In genomic region chr22:24156915-24157782, GRCh38 we compare ENCODE assay signal across 8 cellular contexts. TPM values are rescaled to one million over a fixed set of nuclear protein-coding genes. Genes with fewer than 3 reads are reported as not detected.
DNase-seq lines count a peak whose midpoint lies in the region; ATAC-seq, FAIRE-seq and TF ChIP-seq lines count a peak whose summit lies in the region.

No MANE protein-coding gene starts in this region.

- no peak overlapping the region for H3K27ac ChIP-seq in endothelial cell of umbilical vein (ENCODE audit: insufficient read depth, low read depth, low read length)

- H3K9ac ChIP-seq in endothelial cell of umbilical vein (replicated peaks; ENCODE audit: extremely low read depth, insufficient read depth, low read length) = no peak overlapping the region

- peak; percentile 69 for FAIRE-seq in endothelial cell of umbilical vein (lab: Jason Lieb, UNC)

- no peaks in the 10 kb centered on the region for H3K9me3 ChIP-seq in endothelial cell of umbilical vein (replicated peaks; ENCODE audit: control insufficient read depth, insufficient read depth, low read length)
- H3K9me3 ChIP-seq in mucosa of descending colon = no peaks in the 10 kb centered on the region

- POLR2A ChIA-PET in endothelial cell of umbilical vein (lab: Charles Lee) = no interaction called here

- CTCF ChIA-PET in endothelial cell of umbilical vein (lab: Charles Lee) = interaction anchor here (0.7 to 4.8 kb wide), 27 partner anchors 9 to 295 kb away, joined by 3 to 40 read pairs (median 8); partner anchors contain the start of gene SUSD2

- H3K79me2 ChIP-seq in endothelial cell of umbilical vein (ENCODE audit: control insufficient read depth, insufficient read depth, low read length) = peaks cover 4% of the 10 kb centered on the region

- peak; percentile 89 to 97 for TF ChIP-seq CTCF in endothelial cell of umbilical vein (IDR thresholded peaks at IDR 0.05; ENCODE audit: extremely low read depth in 1 of 2, insufficient read depth in 1 of 2, low read depth in 1 of 2, low read length in 2 of 2)
- peak; percentile 86 for TF ChIP-seq CTCF in mucosa of descending colon (IDR thresholded peaks at IDR 0.05)

- H3K4me3 ChIP-seq in endothelial cell of umbilical vein (replicated peaks in 1 of 3; ENCODE audit: insufficient read depth in 1 of 3, low read depth in 1 of 3, low read length in 3 of 3) (peak overlapping the region; percentile 53 to 91 (median 76)), mucosa of descending colon (no peak overlapping the region)

- H4K20me1 ChIP-seq in endothelial cell of umbilical vein (replicated peaks; ENCODE audit: control insufficient read depth, extremely low read depth, insufficient read depth, low read length) = no peaks in the 10 kb centered on the region

- H3K27me3 ChIP-seq in endothelial cell of umbilical vein (ENCODE audit: control insufficient read depth in 2 of 2, insufficient read depth in 2 of 2, low read length in 2 of 2) = no peaks in the 10 kb centered on the region

- peak overlapping the region; percentile 17 for H2AFZ ChIP-seq in endothelial cell of umbilical vein (ENCODE audit: low read depth, low read length)

- peak; percentile 96 for DNase-seq in COLO668 (lab: John Stamatoyannopoulos, UW; ENCODE audit: unreplicated experiment)
- peak; percentile 85 for DNase-seq in NOMO-1 treated with dmso at 0.1 percent for 144 hours (lab: John Stamatoyannopoulos, UW; ENCODE audit: unreplicated experiment)
- DNase-seq in activated CD8-positive, alpha-beta memory T cell treated with anti-CD3 and anti-CD28 coated beads, Interleukin-2, amount 50 U/mL, for 24 hours (ENCODE audit: extremely low read depth) = peak; percentile 47
- peak; percentile 75 for DNase-seq in endothelial cell of umbilical vein (ENCODE audit: low read depth, low spot score)
- peak; percentile 89 to 96 (median 92) for DNase-seq in mucosa of descending colon
- peak; percentile 75 to 77 for DNase-seq in stimulated activated CD8-positive, alpha-beta memory T cell treated with anti-CD3 and anti-CD28 coated beads, Interleukin-4, amount 100 ng/mL, for 1 hour (ENCODE audit: low read depth in 2 of 2, low spot score in 1 of 2)

- TF ChIP-seq POLR2A in endothelial cell of umbilical vein (IDR thresholded peaks at IDR 0.05; ENCODE audit: low read depth, low read length) = no peak

- peak overlapping the region; percentile 71 for H3K4me2 ChIP-seq in endothelial cell of umbilical vein (ENCODE audit: insufficient read depth, low read length)

- intact Hi-C loops in endothelial cell of umbilical vein (cut with micrococcal nuclease) (loop anchor here (1.0 to 5.0 kb wide), 3 partner anchors 18 to 145 kb away; partner anchors contain the start of gene CABIN1), mucosa of descending colon (cut with DNase I, micrococcal nuclease) (no loop called here)

- no peaks in the 10 kb centered on the region for H3K36me3 ChIP-seq in endothelial cell of umbilical vein (ENCODE audit: control insufficient read depth in 2 of 2, extremely low read depth in 1 of 2, insufficient read depth in 2 of 2, low read length in 2 of 2)
- H3K36me3 ChIP-seq in mucosa of descending colon (ENCODE audit: low read depth) = no peaks in the 10 kb centered on the region

- ATAC-seq in GM19452 (IDR thresholded peaks at IDR 0.05; ENCODE audit: unreplicated experiment) = peak; percentile 71
- peak; percentile 42 for ATAC-seq in HG03575 (IDR thresholded peaks at IDR 0.05; ENCODE audit: extremely low read depth, insufficient number of reproducible peaks, low FRiP score, unreplicated experiment)
- ATAC-seq in mucosa of descending colon = peak; percentile 87

- H3K4me1 ChIP-seq in endothelial cell of umbilical vein (ENCODE audit: control insufficient read depth, extremely low read depth, insufficient read depth, low read length) (peaks cover 13% of the 10 kb centered on the region), mucosa of descending colon (ENCODE audit: low read depth) (peaks cover 18% of the 10 kb centered on the region)

- BruUV-seq in endothelial cell of umbilical vein (replicated peaks; lab: Mats Ljungman, UMichigan) = no TSS peak

- dilution Hi-C loops in endothelial cell of umbilical vein (cut with MboI; ENCODE audit: extremely low pct_ligation_motif_present, low sequenced_read_pairs) = no loop called here

- H3K9me1 ChIP-seq in endothelial cell of umbilical vein (replicated peaks; ENCODE audit: control insufficient read depth, extremely low read depth, insufficient read depth, low read length) = no peaks in the 10 kb centered on the region

TF ChIP-seq in endothelial cell of umbilical vein, 7 proteins besides CTCF, POLR2A, EP300 and RAD21:
- TF ChIP-seq GATA2 (IDR thresholded peaks at IDR 0.05; ENCODE audit: insufficient read depth, insufficient read length, low read depth, low read length) = no peak
- TF ChIP-seq MYC (IDR thresholded peaks at IDR 0.05; ENCODE audit: low read depth, low read length) = no peak
- no peak for TF ChIP-seq POLR2AphosphoS5 (IDR thresholded peaks at IDR 0.05; ENCODE audit: insufficient read depth, low read depth, low read length)
- no peak for TF ChIP-seq EZH2 (IDR thresholded peaks at IDR 0.05; ENCODE audit: borderline replicate concordance, low read depth, low read length, severe bottlenecking)
- TF ChIP-seq MAX (IDR thresholded peaks at IDR 0.05; ENCODE audit: insufficient read depth, insufficient read length) = no peak
- TF ChIP-seq JUN (IDR thresholded peaks at IDR 0.05; ENCODE audit: borderline replicate concordance, insufficient read depth, insufficient read length, low read depth) = no peak
- TF ChIP-seq FOS (IDR thresholded peaks at IDR 0.05; ENCODE audit: borderline replicate concordance, insufficient read depth, low read length) = no peak

RNA-seq across cellular contexts. Expression of gene SUSD2, which starts 24.1 kb away (rescaled TPM):
- 0.18 and 0.27 TPM in 2 replicates for total RNA-seq in endothelial cell of umbilical vein
- polyA plus RNA-seq in endothelial cell of umbilical vein = 0.26 and 0.35 TPM in 2 replicates
- polyA plus RNA-seq in endothelial cell of umbilical vein (2011; cell fraction: cytosol; rRNA removed) = 0.10 and 0.14 TPM in 2 replicates
- 1.0 and 1.3 TPM in 2 replicates for polyA plus RNA-seq in endothelial cell of umbilical vein (2011; cell fraction: nucleus; rRNA removed)
- 0.33 and 0.41 TPM in 2 replicates for polyA plus RNA-seq in endothelial cell of umbilical vein (2012)
- 0.07 and 0.21 TPM in 2 replicates for polyA minus RNA-seq in endothelial cell of umbilical vein
- polyA minus RNA-seq in endothelial cell of umbilical vein (2011; cell fraction: cytosol; rRNA and poly(A)+ RNA removed) = 0.31 TPM
- 1.2 and 1.7 TPM in 2 replicates for polyA minus RNA-seq in endothelial cell of umbilical vein (2011; cell fraction: nucleus; rRNA and poly(A)+ RNA removed)
- 1 to 10 TPM; 1.3 to 3.9 (median 3.3) TPM for total RNA-seq in mucosa of descending colon
